In genomic region chr7:87151701-87152111, GRCh38 we compare ENCODE assay signal across 8 cellular contexts. TPM values are rescaled to one million over a fixed set of nuclear protein-coding genes. Genes with fewer than 3 reads are reported as not detected.
DNase-seq lines count a peak whose midpoint lies in the region; ATAC-seq, FAIRE-seq and TF ChIP-seq lines count a peak whose summit lies in the region.

No MANE protein-coding gene starts in this region.

- H3K36me3 Mint-ChIP-seq in activated T-helper 2 cell treated with anti-CD3 and anti-CD28 coated beads, Interferon-gamma antibody, Interleukin-2, Interleukin-4, amounts not matched to agents 10 μg/mL and 5 μg/mL and 100 μg/mL, durations not matched to agents 14 hours and 24 hours and 36 hours (ENCODE audit: low read depth), result peaks cover 21% of the 10 kb centered on the region

- H3K4me1 ChIP-seq in kidney (ENCODE audit: control insufficient read depth in 1 of 2, insufficient read depth in 1 of 2, low read depth in 1 of 2, low read length in 2 of 2) (peaks cover 3 to 19% of the 10 kb centered on the region in 2 donors), thoracic aorta (ENCODE audit: control insufficient read depth in 1 of 2, low read depth in 2 of 2) (peaks cover 25 to 34% of the 10 kb centered on the region in 2 donors)

- peak overlapping the region; percentile 96 for H3K27ac Mint-ChIP-seq in activated T-helper 2 cell treated with anti-CD3 and anti-CD28 coated beads, Interferon-gamma antibody, Interleukin-2, Interleukin-4, amounts not matched to agents 10 μg/mL and 5 μg/mL and 100 μg/mL, durations not matched to agents 14 hours and 24 hours and 36 hours

- intact Hi-C loops in activated T-helper 2 cell treated with anti-CD3 and anti-CD28 coated beads, Interferon-gamma antibody, Interleukin-2, Interleukin-4, amounts not matched to agents 10 μg/mL and 5 μg/mL and 100 μg/mL, durations not matched to agents 14 hours and 24 hours and 36 hours (cut with micrococcal nuclease), result loop anchor here (1.0 to 10.0 kb wide), 8 partner anchors 68 to 1063 kb away; partner anchors contain the start of genes CROT, DBF4, ELAPOR2 and RUNDC3B
- intact Hi-C loops in kidney (cut with DNase I), result no loop called here

- peak overlapping the region; percentile 81 for H3K4me3 ChIP-seq in AG04450 (ENCODE audit: low read depth, low read length)
- H3K4me3 ChIP-seq in kidney (ENCODE audit: low read length in 2 of 2), result peak overlapping the region; percentile 82 to 91
- H3K4me3 ChIP-seq in thoracic aorta, result peak overlapping the region; percentile 89

- ATAC-seq in GM19023 (IDR thresholded peaks at IDR 0.05; ENCODE audit: unreplicated experiment), result peak; percentile 33
- ATAC-seq in HG03280 (IDR thresholded peaks at IDR 0.05; ENCODE audit: unreplicated experiment), result peak; percentile 6
- peak; percentile 5 for ATAC-seq in thoracic aorta (ENCODE audit: insufficient number of reproducible peaks, low FRiP score, low read depth)

- peak overlapping the region; percentile 50 to 83 for H3K9ac ChIP-seq in kidney (ENCODE audit: low read length in 2 of 2)

- H3K9me3 ChIP-seq in AG04450 (ENCODE audit: control insufficient read depth, insufficient read depth, low read length) (no peaks in the 10 kb centered on the region; the same call in 1 of the 2 replicates), kidney (ENCODE audit: control insufficient read depth in 1 of 2, low read length in 2 of 2) (no peaks in the 10 kb centered on the region), thoracic aorta (no peaks in the 10 kb centered on the region)

- peak overlapping the region; percentile 93 for H3K4me3 Mint-ChIP-seq in activated T-helper 2 cell treated with anti-CD3 and anti-CD28 coated beads, Interferon-gamma antibody, Interleukin-2, Interleukin-4, amounts not matched to agents 10 μg/mL and 5 μg/mL and 100 μg/mL, durations not matched to agents 14 hours and 24 hours and 36 hours (ENCODE audit: low read depth)

- H3K27me3 ChIP-seq in AG04450 (ENCODE audit: control insufficient read depth, insufficient read depth, low read length) (no peaks in the 10 kb centered on the region), thoracic aorta (replicated peaks; ENCODE audit: insufficient read depth) (no peaks in the 10 kb centered on the region)

- no peaks in the 10 kb centered on the region for H3K27me3 Mint-ChIP-seq in activated T-helper 2 cell treated with anti-CD3 and anti-CD28 coated beads, Interferon-gamma antibody, Interleukin-2, Interleukin-4, amounts not matched to agents 10 μg/mL and 5 μg/mL and 100 μg/mL, durations not matched to agents 14 hours and 24 hours and 36 hours (ENCODE audit: low read depth)

- POLR2A ChIA-PET in AG04450 (lab: Yijun Ruan, JAX), result interaction anchor here (0.8 to 1.5 kb wide), 5 partner anchors 14 to 264 kb away, joined by 3 to 39 read pairs (median 4); partner anchors contain the start of genes CROT and TMEM243

- FAIRE-seq in kidney (lab: Jason Lieb, UNC), result no peak

- no peaks in the 10 kb centered on the region for H3K9me3 Mint-ChIP-seq in activated T-helper 2 cell treated with anti-CD3 and anti-CD28 coated beads, Interferon-gamma antibody, Interleukin-2, Interleukin-4, amounts not matched to agents 10 μg/mL and 5 μg/mL and 100 μg/mL, durations not matched to agents 14 hours and 24 hours and 36 hours

- H3K27ac ChIP-seq in AG04450 (ENCODE audit: low read depth, low read length) (peak overlapping the region; percentile 96), kidney (ENCODE audit: low read depth in 2 of 2, low read length in 2 of 2) (peak overlapping the region; percentile 88 to 96), thoracic aorta (peak overlapping the region; percentile 98)

- H3K36me3 ChIP-seq in kidney (ENCODE audit: control insufficient read depth in 1 of 2, insufficient read depth in 2 of 2, low read length in 2 of 2), result no peaks in the 10 kb centered on the region
- H3K36me3 ChIP-seq in thoracic aorta, result no peaks in the 10 kb centered on the region

- TF ChIP-seq CTCF in AG04450 (IDR thresholded peaks at IDR 0.05; ENCODE audit: low read depth, low read length) (no peak), kidney (IDR thresholded peaks at IDR 0.05; ENCODE audit: borderline replicate concordance, extremely low read depth, insufficient read depth) (no peak), thoracic aorta (IDR thresholded peaks at IDR 0.05) (no peak)

- DNase-seq in AG04450 (ENCODE audit: low read depth, low spot score), result no peak
- no peak for DNase-seq in activated T-helper 2 cell treated with anti-CD3 and anti-CD28 coated beads, Interferon-gamma antibody, Interleukin-2, Interleukin-4, amounts not matched to agents 10 μg/mL and 5 μg/mL and 100 μg/mL, durations not matched to agents 14 hours and 24 hours and 36 hours (ENCODE audit: low spot score)
- DNase-seq in kidney, result no peak
- DNase-seq in thoracic aorta (ENCODE audit: low spot score), result no peak
- no peak for DNase-seq in central memory CD4-positive, alpha-beta T cell
- DNase-seq in AG08396 (ENCODE audit: low spot score), result no peak

- peaks cover 34% of the 10 kb centered on the region for H3K4me1 Mint-ChIP-seq in activated T-helper 2 cell treated with anti-CD3 and anti-CD28 coated beads, Interferon-gamma antibody, Interleukin-2, Interleukin-4, amounts not matched to agents 10 μg/mL and 5 μg/mL and 100 μg/mL, durations not matched to agents 14 hours and 24 hours and 36 hours (ENCODE audit: low read depth)

- CTCF ChIA-PET in AG04450 (lab: Charles Lee), result interaction anchor here (0.9 to 2.2 kb wide), 4 partner anchors 85 to 237 kb away, joined by 4 to 7 read pairs (median 6); no protein-coding TSS in a partner anchor

RNA-seq across cellular contexts. Expression of gene DMTF1, which starts 0.5 kb away (rescaled TPM):
- polyA plus RNA-seq in AG04450 (2011; rRNA removed) (95.7 and 134 TPM in 2 replicates), kidney (ENCODE audit: insufficient read depth, low read depth, low replicate concordance) (23.6 TPM)
- 81.6 and 146 TPM in 2 replicates for polyA minus RNA-seq in AG04450 (2011; rRNA and poly(A)+ RNA removed)
- total RNA-seq in activated T-helper 2 cell treated with anti-CD3 and anti-CD28 coated beads, Interferon-gamma antibody, Interleukin-2, Interleukin-4, amounts not matched to agents 10 μg/mL and 5 μg/mL and 100 μg/mL, durations not matched to agents 14 hours and 24 hours and 36 hours, result 103 and 112 TPM in 2 replicates
- total RNA-seq in kidney (88.6 TPM), thoracic aorta (100 to 1,000 TPM; 108 to 172 TPM)
